1 cellular context compared by ENCODE assay signal in the genomic region with DNA sequence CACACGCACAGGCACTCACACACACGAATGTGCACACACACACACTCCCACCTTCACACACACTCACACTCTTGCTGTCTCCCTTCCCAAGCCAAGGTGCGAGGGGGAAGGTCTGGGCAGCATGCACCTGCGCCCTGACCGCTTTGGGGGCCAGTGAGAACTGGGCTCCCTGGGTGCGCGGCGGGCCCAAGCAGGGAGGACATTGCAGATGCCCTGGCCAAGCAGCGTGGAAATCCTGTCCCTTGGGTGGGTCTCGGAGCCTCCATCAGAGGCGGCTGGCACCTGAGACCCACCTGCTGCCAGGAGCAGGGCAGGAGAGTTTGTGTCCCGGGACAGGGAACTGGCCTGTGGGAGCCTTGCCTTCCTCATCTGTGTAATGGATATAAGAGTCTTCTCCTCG.
TF ChIP-seq lines count a peak whose summit lies in the region.

No MANE protein-coding gene starts in this region.

TF ChIP-seq in SK-N-SH, 30 proteins besides CTCF, POLR2A, EP300 and RAD21 (continued from another document):
- TF ChIP-seq, protein P1, sequence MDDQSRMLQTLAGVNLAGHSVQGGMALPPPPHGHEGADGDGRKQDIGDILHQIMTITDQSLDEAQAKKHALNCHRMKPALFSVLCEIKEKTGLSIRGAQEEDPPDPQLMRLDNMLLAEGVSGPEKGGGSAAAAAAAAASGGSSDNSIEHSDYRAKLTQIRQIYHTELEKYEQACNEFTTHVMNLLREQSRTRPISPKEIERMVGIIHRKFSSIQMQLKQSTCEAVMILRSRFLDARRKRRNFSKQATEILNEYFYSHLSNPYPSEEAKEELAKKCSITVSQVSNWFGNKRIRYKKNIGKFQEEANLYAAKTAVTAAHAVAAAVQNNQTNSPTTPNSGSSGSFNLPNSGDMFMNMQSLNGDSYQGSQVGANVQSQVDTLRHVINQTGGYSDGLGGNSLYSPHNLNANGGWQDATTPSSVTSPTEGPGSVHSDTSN (IDR thresholded peaks at IDR 0.05) = no peak
- TF ChIP-seq MEF2A (IDR thresholded peaks at IDR 0.05; ENCODE audit: borderline replicate concordance, low read depth) (no peak), FOXJ3 (CRISPR knock-in tag; IDR thresholded peaks at IDR 0.05) (no peak), TAF1 (IDR thresholded peaks at IDR 0.05; ENCODE audit: borderline replicate concordance, low read depth, low read length) (no peak), JUND (IDR thresholded peaks at IDR 0.05) (no peak), EZH2phosphoT487 (IDR thresholded peaks at IDR 0.05; ENCODE audit: borderline replicate concordance, low read depth) (no peak), GATA2 (CRISPR knock-in tag; IDR thresholded peaks at IDR 0.05) (no peak), FOXM1 (IDR thresholded peaks at IDR 0.05; ENCODE audit: low read depth) (no peak), NRF1 (IDR thresholded peaks at IDR 0.05; ENCODE audit: low read depth, low read length) (no peak), RXRA (IDR thresholded peaks at IDR 0.05; ENCODE audit: borderline replicate concordance, low read depth) (no peak), SMC3 (IDR thresholded peaks at IDR 0.05; ENCODE audit: low read depth, low read length) (no peak), GABPA (IDR thresholded peaks at IDR 0.05; ENCODE audit: low read depth) (no peak), RFX5 (IDR thresholded peaks at IDR 0.05; ENCODE audit: low read length) (no peak)
- TF ChIP-seq, protein P2, sequence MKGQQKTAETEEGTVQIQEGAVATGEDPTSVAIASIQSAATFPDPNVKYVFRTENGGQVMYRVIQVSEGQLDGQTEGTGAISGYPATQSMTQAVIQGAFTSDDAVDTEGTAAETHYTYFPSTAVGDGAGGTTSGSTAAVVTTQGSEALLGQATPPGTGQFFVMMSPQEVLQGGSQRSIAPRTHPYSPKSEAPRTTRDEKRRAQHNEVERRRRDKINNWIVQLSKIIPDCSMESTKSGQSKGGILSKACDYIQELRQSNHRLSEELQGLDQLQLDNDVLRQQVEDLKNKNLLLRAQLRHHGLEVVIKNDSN (IDR thresholded peaks at IDR 0.05; ENCODE audit: borderline replicate concordance, low read depth) = no peak
- TF ChIP-seq, protein P3, sequence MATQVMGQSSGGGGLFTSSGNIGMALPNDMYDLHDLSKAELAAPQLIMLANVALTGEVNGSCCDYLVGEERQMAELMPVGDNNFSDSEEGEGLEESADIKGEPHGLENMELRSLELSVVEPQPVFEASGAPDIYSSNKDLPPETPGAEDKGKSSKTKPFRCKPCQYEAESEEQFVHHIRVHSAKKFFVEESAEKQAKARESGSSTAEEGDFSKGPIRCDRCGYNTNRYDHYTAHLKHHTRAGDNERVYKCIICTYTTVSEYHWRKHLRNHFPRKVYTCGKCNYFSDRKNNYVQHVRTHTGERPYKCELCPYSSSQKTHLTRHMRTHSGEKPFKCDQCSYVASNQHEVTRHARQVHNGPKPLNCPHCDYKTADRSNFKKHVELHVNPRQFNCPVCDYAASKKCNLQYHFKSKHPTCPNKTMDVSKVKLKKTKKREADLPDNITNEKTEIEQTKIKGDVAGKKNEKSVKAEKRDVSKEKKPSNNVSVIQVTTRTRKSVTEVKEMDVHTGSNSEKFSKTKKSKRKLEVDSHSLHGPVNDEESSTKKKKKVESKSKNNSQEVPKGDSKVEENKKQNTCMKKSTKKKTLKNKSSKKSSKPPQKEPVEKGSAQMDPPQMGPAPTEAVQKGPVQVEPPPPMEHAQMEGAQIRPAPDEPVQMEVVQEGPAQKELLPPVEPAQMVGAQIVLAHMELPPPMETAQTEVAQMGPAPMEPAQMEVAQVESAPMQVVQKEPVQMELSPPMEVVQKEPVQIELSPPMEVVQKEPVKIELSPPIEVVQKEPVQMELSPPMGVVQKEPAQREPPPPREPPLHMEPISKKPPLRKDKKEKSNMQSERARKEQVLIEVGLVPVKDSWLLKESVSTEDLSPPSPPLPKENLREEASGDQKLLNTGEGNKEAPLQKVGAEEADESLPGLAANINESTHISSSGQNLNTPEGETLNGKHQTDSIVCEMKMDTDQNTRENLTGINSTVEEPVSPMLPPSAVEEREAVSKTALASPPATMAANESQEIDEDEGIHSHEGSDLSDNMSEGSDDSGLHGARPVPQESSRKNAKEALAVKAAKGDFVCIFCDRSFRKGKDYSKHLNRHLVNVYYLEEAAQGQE (IDR thresholded peaks at IDR 0.05; ENCODE audit: low read depth, low read length) = no peak
- TF ChIP-seq, protein P4, sequence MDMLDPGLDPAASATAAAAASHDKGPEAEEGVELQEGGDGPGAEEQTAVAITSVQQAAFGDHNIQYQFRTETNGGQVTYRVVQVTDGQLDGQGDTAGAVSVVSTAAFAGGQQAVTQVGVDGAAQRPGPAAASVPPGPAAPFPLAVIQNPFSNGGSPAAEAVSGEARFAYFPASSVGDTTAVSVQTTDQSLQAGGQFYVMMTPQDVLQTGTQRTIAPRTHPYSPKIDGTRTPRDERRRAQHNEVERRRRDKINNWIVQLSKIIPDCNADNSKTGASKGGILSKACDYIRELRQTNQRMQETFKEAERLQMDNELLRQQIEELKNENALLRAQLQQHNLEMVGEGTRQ (IDR thresholded peaks at IDR 0.05; ENCODE audit: borderline replicate concordance, low read depth, low read length) = no peak
